In the genomic region with DNA sequence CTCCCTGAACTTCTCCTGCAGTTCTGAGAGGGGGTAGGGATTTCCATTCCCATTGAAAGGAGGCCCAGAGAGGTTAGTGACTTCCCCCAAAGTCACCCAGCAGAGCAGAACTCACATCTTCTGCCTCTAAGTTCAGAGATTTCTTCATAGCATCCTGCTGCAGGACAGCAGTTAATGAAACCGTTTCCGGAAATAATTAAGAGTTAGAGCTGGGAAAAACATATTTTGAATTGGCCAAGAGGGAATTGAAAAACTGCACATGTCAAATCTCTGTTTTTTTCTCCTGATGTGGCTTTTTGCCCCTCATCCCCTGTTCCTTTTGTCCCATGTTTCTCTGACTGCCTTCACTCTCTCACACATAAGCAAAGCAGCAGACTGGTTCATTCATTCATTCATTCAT, we compare ENCODE assay signal across 17 cellular contexts. TPM values are rescaled to one million over a fixed set of nuclear protein-coding genes. Genes with fewer than 3 reads are reported as not detected.
A peak's percentile ranks its signal among the peaks of the same experiment; 100 is the strongest.
DNase-seq lines count a peak whose midpoint lies in the region; ATAC-seq, FAIRE-seq and TF ChIP-seq lines count a peak whose summit lies in the region.
"Had no signal": no experiment of that assay in that cellular context is flagged by ENCODE, and none has a peak within 500 bp of the region (broad histone marks: within the 10 kb centered on the region; RNA-seq: fewer than 3 reads in every experiment).

No MANE protein-coding gene starts in this region.

- no peak overlapping the region for H2AK5ac ChIP-seq in mesenchymal stem cell (ENCODE audit: low read length, severe bottlenecking)

- no peaks in the 10 kb centered on the region for H3K9me3 ChIP-seq in left ventricle myocardium inferior (replicated peaks)
- no peaks in the 10 kb centered on the region for H3K9me3 ChIP-seq in heart left ventricle
- no peaks in the 10 kb centered on the region for H3K9me3 ChIP-seq in K562 (replicated peaks; ENCODE audit: control insufficient read depth, insufficient read depth, low read depth, low read length)
- H3K9me3 ChIP-seq in mesenchymal stem cell (ENCODE audit: control insufficient read depth, low read length) = no peaks in the 10 kb centered on the region
- H3K9me3 ChIP-seq in prostate gland = no peaks in the 10 kb centered on the region
- H3K9me3 ChIP-seq: BE2C had no signal

- DNase-seq in left ventricle myocardium inferior (no peak), heart left ventricle (no peak), K562 (ENCODE audit: extremely low read depth in 1 of 4, low spot score in 3 of 4) (no peak), mesenchymal stem cell (no peak), prostate gland (ENCODE audit: low spot score) (no peak), NCI-H69 (lab: John Stamatoyannopoulos, UW) (no peak)
- DNase-seq in activated CD4-positive, CD25-positive, alpha-beta regulatory T cell (lab: John Stamatoyannopoulos, UW) = no peak
- DNase-seq: 8988T; BE2C; CD4-positive, alpha-beta memory T cell; DMS79; H7 had no signal

- ATAC-seq in heart left ventricle (no peak), K562 (no peak), GM18873 (IDR thresholded peaks at IDR 0.05; ENCODE audit: low FRiP score, unreplicated experiment) (no peak)
- ATAC-seq: GM12878, GM23338 had no signal

- no peak for TF ChIP-seq EP300 in K562 (IDR thresholded peaks at IDR 0.05; ENCODE audit: low read length)

- TF ChIP-seq POLR2A in heart left ventricle (IDR thresholded peaks at IDR 0.05) (no peak), K562 (conservative IDR thresholded peaks at IDR 0.05) (no peak), prostate gland (IDR thresholded peaks at IDR 0.05) (no peak)

- no peaks in the 10 kb centered on the region for H3K79me1 ChIP-seq in mesenchymal stem cell (replicated peaks; ENCODE audit: low read length, poor library complexity, severe bottlenecking)

- BruUV-seq in K562 (replicated peaks; lab: Mats Ljungman, UMichigan) = no TSS peak

- POLR2A ChIA-PET in K562 (lab: Yijun Ruan, JAX) = no interaction called here

- 45 to 52% (median 48%) methylated on average over 2 of the region's 2 CpGs for WGBS in heart left ventricle, 4 donors
- 0% methylated on average over 2 of the region's 2 CpGs for WGBS in K562 (ENCODE audit: insufficient coverage, low coverage, missing lambda C conversion rate)
- no CpG with 5 or more reads among the region's 2 CpGs for WGBS in mesenchymal stem cell
- WGBS in prostate gland = 63% methylated on average over 2 of the region's 2 CpGs

- H2BK120ac ChIP-seq in mesenchymal stem cell (ENCODE audit: low read depth, low read length) = no peak overlapping the region

- H3K14ac ChIP-seq in mesenchymal stem cell (ENCODE audit: low read length in 2 of 2) = no peak overlapping the region

- H2AFZ ChIP-seq in K562 (ENCODE audit: low read depth, low read length) (no peak overlapping the region), mesenchymal stem cell (ENCODE audit: low read depth, low read length) (no peak overlapping the region)
- H2AFZ ChIP-seq: GM23338 had no signal

- no peaks in the 10 kb centered on the region for H3K36me3 ChIP-seq in left ventricle myocardium inferior
- no peaks in the 10 kb centered on the region for H3K36me3 ChIP-seq in heart left ventricle
- H3K36me3 ChIP-seq in K562 (ENCODE audit: control insufficient read depth, insufficient read depth, low read length) = no peaks in the 10 kb centered on the region
- no peaks in the 10 kb centered on the region for H3K36me3 ChIP-seq in mesenchymal stem cell (ENCODE audit: control insufficient read depth in 1 of 2, insufficient read depth in 2 of 2, low read depth in 1 of 2, low read length in 2 of 2)
- no peaks in the 10 kb centered on the region for H3K36me3 ChIP-seq in prostate gland
- H3K36me3 ChIP-seq: BE2C had no signal

- H3K4me3 ChIP-seq in left ventricle myocardium inferior (no peak overlapping the region), heart left ventricle (no peak overlapping the region), K562 (no peak overlapping the region), mesenchymal stem cell (ENCODE audit: insufficient read depth in 1 of 2, low read depth in 1 of 2, low read length in 2 of 2) (no peak overlapping the region), prostate gland (no peak overlapping the region)
- H3K4me3 ChIP-seq: GM12878, GM23338 had no signal

- H2BK12ac ChIP-seq in mesenchymal stem cell (ENCODE audit: low read length in 2 of 2) = no peak overlapping the region

- no peak overlapping the region for H2BK15ac ChIP-seq in mesenchymal stem cell (ENCODE audit: low read depth, poor library complexity, severe bottlenecking)

- H3K23ac ChIP-seq in mesenchymal stem cell (ENCODE audit: low read length in 2 of 2) = no peak overlapping the region

- H4K8ac ChIP-seq in mesenchymal stem cell (ENCODE audit: low read length) = peak overlapping the region; percentile 2

- in situ Hi-C loops in K562 (cut with MboI) = no loop called here

- H3K27me3 ChIP-seq in left ventricle myocardium inferior (ENCODE audit: low read depth) (peaks cover 9% of the 10 kb centered on the region), heart left ventricle (no peaks in the 10 kb centered on the region), K562 (ENCODE audit: control insufficient read depth in 2 of 2, insufficient read depth in 2 of 2, low read length in 2 of 2) (peaks cover 19 to 21% of the 10 kb centered on the region in 2 experiments), mesenchymal stem cell (ENCODE audit: control insufficient read depth in 1 of 2, insufficient read depth in 1 of 2, low read length in 2 of 2) (peaks cover 3 to 6% of the 10 kb centered on the region in 2 experiments), prostate gland (replicated peaks; ENCODE audit: insufficient read depth) (no peaks in the 10 kb centered on the region)
- H3K27me3 ChIP-seq: BE2C had no signal

- H3K4me1 ChIP-seq in left ventricle myocardium inferior = peaks cover 54% of the 10 kb centered on the region
- peaks cover 0 to 52% (median 34%) of the 10 kb centered on the region in 12 donors for H3K4me1 ChIP-seq in heart left ventricle
- H3K4me1 ChIP-seq in K562 (replicated peaks in 1 of 2; ENCODE audit: control insufficient read depth in 2 of 2, insufficient read depth in 2 of 2, low read length in 2 of 2) = peaks cover 10 to 12% of the 10 kb centered on the region in 2 experiments
- H3K4me1 ChIP-seq in mesenchymal stem cell (ENCODE audit: control insufficient read depth, insufficient read depth, low read depth, low read length) = peaks cover 13% of the 10 kb centered on the region
- H3K4me1 ChIP-seq in prostate gland (replicated peaks) = peaks cover 25% of the 10 kb centered on the region

- TF ChIP-seq CTCF in left ventricle myocardium inferior (IDR thresholded peaks at IDR 0.05; ENCODE audit: borderline replicate concordance) = no peak
- TF ChIP-seq CTCF in heart left ventricle (IDR thresholded peaks at IDR 0.05) = no peak
- no peak for TF ChIP-seq CTCF in K562 (IDR thresholded peaks at IDR 0.05 in 2 of 3, conservative IDR thresholded peaks at IDR 0.05 in 1 of 3; ENCODE audit: insufficient read depth in 2 of 3, low read depth in 1 of 3, low read length in 3 of 3)
- TF ChIP-seq CTCF in prostate gland (IDR thresholded peaks at IDR 0.05) = no peak

- no peak overlapping the region for H3K9ac ChIP-seq in K562 (ENCODE audit: insufficient read depth in 1 of 2, low read depth in 2 of 2, low read length in 2 of 2)
- no peak overlapping the region for H3K9ac ChIP-seq in mesenchymal stem cell (ENCODE audit: low read length)

- CTCF ChIA-PET in K562 (lab: Yijun Ruan, JAX; ENCODE audit: low intra/inter-chr PET ratio) = no interaction called here

- no peaks in the 10 kb centered on the region for H3K79me2 ChIP-seq in K562 (ENCODE audit: control insufficient read depth, insufficient read depth, low read length)

- peak overlapping the region in 1 of 2 experiments; percentile 4 for H3K18ac ChIP-seq in mesenchymal stem cell (ENCODE audit: low read depth in 1 of 2, low read length in 2 of 2)

- H3K27ac ChIP-seq in left ventricle myocardium inferior (replicated peaks) = peak overlapping the region; percentile 19
- no peak overlapping the region for H3K27ac ChIP-seq in heart left ventricle
- no peak overlapping the region for H3K27ac ChIP-seq in K562 (ENCODE audit: extremely low read depth, low read depth, low read length)
- H3K27ac ChIP-seq in mesenchymal stem cell (ENCODE audit: low read length, poor library complexity, severe bottlenecking) = no peak overlapping the region
- peak overlapping the region; percentile 50 to 55 for H3K27ac ChIP-seq in prostate gland
- H3K27ac ChIP-seq: C4-2B had no signal

- FAIRE-seq in K562 (lab: Jason Lieb, UNC) = no peak
- FAIRE-seq: GM12878 had no signal

- H2BK5ac ChIP-seq in mesenchymal stem cell (ENCODE audit: low read depth, low read length, poor library complexity, severe bottlenecking) = no peak overlapping the region

- H4K20me1 ChIP-seq in K562 (replicated peaks; ENCODE audit: control insufficient read depth, insufficient read depth, low read length) = no peaks in the 10 kb centered on the region

- H3K4ac ChIP-seq in mesenchymal stem cell (ENCODE audit: low read depth in 1 of 2, low read length in 2 of 2) = no peak overlapping the region

- intact Hi-C loops in left ventricle myocardium inferior (cut with micrococcal nuclease) (no loop called here), heart left ventricle (cut with DNase I) (loop anchor here in 1 of 10 donors (2.0 kb wide), 1 partner anchor 54 kb away; no protein-coding TSS in a partner anchor), K562 (cut with micrococcal nuclease) (no loop called here), prostate gland (cut with DNase I) (no loop called here)

- no peak overlapping the region for H4K91ac ChIP-seq in mesenchymal stem cell (ENCODE audit: low read length)

- no peak for TF ChIP-seq RAD21 in K562 (CRISPR knock-in tag; conservative IDR thresholded peaks at IDR 0.05 in 1 of 2, IDR thresholded peaks at IDR 0.05 in 1 of 2)

- no peaks in the 10 kb centered on the region for H3K9me1 ChIP-seq in K562 (ENCODE audit: control insufficient read depth, insufficient read depth, low read length)

- H3K4me2 ChIP-seq in K562 (ENCODE audit: insufficient read depth, low read length) = no peak overlapping the region
- H3K4me2 ChIP-seq in mesenchymal stem cell (ENCODE audit: low read length, poor library complexity, severe bottlenecking) = no peak overlapping the region
- H3K4me2 ChIP-seq: GM23338 had no signal

RNA-seq across cellular contexts. Expression of a gene that starts 26.6 kb away (rescaled TPM):
- total RNA-seq in left ventricle myocardium inferior (12.3 TPM), heart left ventricle (10 to 100 TPM; 11.0 to 43.2 (median 16.3) TPM), K562 (2014; rRNA removed) (0.64 and 1.4 TPM in 2 replicates), K562 (2014; rRNA removed; fragmentation: Illumina TruSeq; extraction: Trizol) (0.76 and 0.80 TPM in 2 replicates), K562 (2015; rRNA removed; fragmentation: Illumina TruSeq; extraction: Trizol) (0.58 and 0.75 TPM in 2 replicates), K562 (2021) (2.1 and 2.2 TPM in 2 replicates), prostate gland (10 to 100 TPM; 56.6 to 66.4 TPM)
- polyA plus RNA-seq in heart left ventricle (1 to 10 TPM; 3.1 to 7.2 TPM), K562 (2011; rRNA removed) (0.65 and 0.77 TPM in 2 replicates), K562 (2014; fragmentation: Illumina TruSeq; extraction: Trizol) (0.48 and 0.54 TPM in 2 replicates), K562 (2014; fragmentation: Nextera tagmentation; extraction: Ambion mirVana) (under 1 TPM; 0.04 to 0.11 TPM), K562 (2014; rRNA removed) (0.45 and 1.3 TPM in 2 replicates)
- total RNA-seq in K562 (2011; cell fraction: chromatin; rRNA removed; ENCODE audit: low replicate concordance) = 1.7 and 2.8 TPM in 2 replicates
- 2.4 and 2.8 TPM in 2 replicates for total RNA-seq in K562 (2011; cell fraction: nucleolus; rRNA removed)
- 2.9 and 4.4 TPM in 2 replicates for total RNA-seq in K562 (2011; cell fraction: nucleoplasm; rRNA removed)
- polyA plus RNA-seq in K562 (2011; cell fraction: cytosol; rRNA removed) = 0.65 and 1.1 TPM in 2 replicates
- 0.66 and 1.5 TPM in 2 replicates for polyA plus RNA-seq in K562 (2011; cell fraction: nucleus; rRNA removed)
- 0.74 and 1.3 TPM in 2 replicates for polyA plus RNA-seq in K562 (2012)
- polyA minus RNA-seq in K562 (2011; rRNA and poly(A)+ RNA removed) = 1.0 and 1.2 TPM in 2 replicates
- polyA minus RNA-seq in K562 (2011; cell fraction: cytosol; rRNA and poly(A)+ RNA removed) = 1.2 and 1.8 TPM in 2 replicates
- polyA minus RNA-seq in K562 (2011; cell fraction: nucleus; rRNA and poly(A)+ RNA removed) = 1.2 and 1.8 TPM in 2 replicates
- polyA plus RNA-seq in mesenchymal stem cell (2013, experiment 1 of 2) = 33.8 TPM
- 33.2 TPM for polyA plus RNA-seq in mesenchymal stem cell (2013, experiment 2 of 2)

RNA-seq across cellular contexts. Expression of a gene that starts 27.6 kb away (rescaled TPM):
- 0.49 TPM for total RNA-seq in left ventricle myocardium inferior
- 1 to 10 TPM in 3 of 9 donors, under 1 TPM in 6; 0.23 to 5.2 (median 0.76) TPM for total RNA-seq in heart left ventricle
- under 1 TPM; 0.38 to 0.53 TPM for polyA plus RNA-seq in heart left ventricle
- not detected in 2 replicates for total RNA-seq in K562 (2011; cell fraction: chromatin; rRNA removed; ENCODE audit: low replicate concordance)
- total RNA-seq in K562 (2011; cell fraction: nucleolus; rRNA removed) = not detected in 2 replicates
- total RNA-seq in K562 (2011; cell fraction: nucleoplasm; rRNA removed) = not detected in 2 replicates
- not detected in 2 replicates for total RNA-seq in K562 (2014; rRNA removed)
- total RNA-seq in K562 (2014; rRNA removed; fragmentation: Illumina TruSeq; extraction: Trizol) = not detected in 2 replicates
- not detected in 2 replicates for total RNA-seq in K562 (2015; rRNA removed; fragmentation: Illumina TruSeq; extraction: Trizol)
- total RNA-seq in K562 (2021) = not detected in 2 replicates
- not detected in 2 replicates for polyA plus RNA-seq in K562 (2011; rRNA removed)
- not detected in 2 replicates for polyA plus RNA-seq in K562 (2011; cell fraction: cytosol; rRNA removed)
- polyA plus RNA-seq in K562 (2011; cell fraction: nucleus; rRNA removed) = not detected in 2 replicates
- 0.11 TPM in 1 of 2 replicates, not detected in the other for polyA plus RNA-seq in K562 (2012)
- not detected in 2 replicates for polyA plus RNA-seq in K562 (2014; fragmentation: Illumina TruSeq; extraction: Trizol)
- polyA plus RNA-seq in K562 (2014; fragmentation: Nextera tagmentation; extraction: Ambion mirVana) = not detected
- not detected in 2 replicates for polyA plus RNA-seq in K562 (2014; rRNA removed)
- polyA minus RNA-seq in K562 (2011; rRNA and poly(A)+ RNA removed) = not detected in 2 replicates
- not detected in 2 replicates for polyA minus RNA-seq in K562 (2011; cell fraction: cytosol; rRNA and poly(A)+ RNA removed)
- polyA minus RNA-seq in K562 (2011; cell fraction: nucleus; rRNA and poly(A)+ RNA removed) = not detected in 2 replicates
- polyA plus RNA-seq in mesenchymal stem cell (2013, experiment 1 of 2) = 5.4 TPM
- 5.0 TPM for polyA plus RNA-seq in mesenchymal stem cell (2013, experiment 2 of 2)
- 10 to 100 TPM; 24.3 to 32.4 TPM for total RNA-seq in prostate gland
- total RNA-seq: CD4-positive, alpha-beta memory T cell; G401 had no signal
- polyA plus RNA-seq: CD4-positive, alpha-beta memory T cell had no signal

Comparison
In these comparisons a context has a peak if more than half of its experiments do, and no peak if none do; other contexts are left out.
1. H3K27ac ChIP-seq: peak in left ventricle myocardium inferior (single experiment) and prostate gland (2 of 2); none in heart left ventricle (0 of 12), K562 (single experiment) and mesenchymal stem cell (single experiment).
2. RNA of a gene that starts 27.6 kb away (total RNA-seq): 24.3 to 32.4 TPM in prostate gland; 0.23 to 5.2 TPM in heart left ventricle, 0.49 TPM in left ventricle myocardium inferior (single experiment) and not detected in K562; every median in the first group is over 4 times any median in the second.